In the genomic region with DNA sequence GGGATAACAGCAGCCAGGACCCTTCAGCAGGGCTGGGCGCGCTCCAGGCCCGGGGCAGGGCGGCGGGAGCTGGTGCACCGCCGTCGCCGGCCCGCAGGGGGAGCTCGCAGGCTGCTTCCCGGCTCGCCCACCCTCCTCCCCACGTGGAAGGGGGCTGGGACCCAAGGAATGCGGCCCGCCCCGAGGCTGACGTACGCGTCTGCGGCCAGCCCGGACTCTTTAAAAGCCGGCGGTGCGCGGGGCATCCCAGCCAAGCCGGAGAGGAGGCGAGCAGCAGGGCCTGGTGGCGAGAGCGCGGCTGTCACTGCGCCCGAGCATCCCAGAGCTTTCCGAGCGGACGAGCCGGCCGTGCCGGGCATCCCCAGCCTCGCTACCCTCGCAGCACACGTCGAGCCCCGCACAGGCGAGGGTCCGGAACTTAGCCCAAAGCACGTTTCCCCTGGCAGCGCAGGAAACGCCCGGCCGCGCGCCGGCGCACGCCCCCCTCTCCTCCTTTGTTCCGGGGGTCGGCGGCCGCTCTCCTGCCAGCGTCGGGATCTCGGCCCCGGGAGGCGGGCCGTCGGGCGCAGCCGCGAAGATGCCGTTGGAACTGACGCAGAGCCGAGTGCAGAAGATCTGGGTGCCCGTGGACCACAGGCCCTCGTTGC, we compare ENCODE assay signal across 1 cellular context.
TF ChIP-seq lines count a peak whose summit lies in the region.

A gene (plus strand): TSS at position 249 of the 647 bp plus-strand sequence. CDS start 329 bp downstream, at position 578.

TF ChIP-seq in HepG2, 621 proteins besides CTCF, POLR2A, EP300 and RAD21 (continued from another document and continues in another):
- no peak for TF ChIP-seq CCAR2 (optimal IDR thresholded peaks at IDR 0.05; ENCODE audit: low read depth, low read length)
- peak; percentile 85 for TF ChIP-seq SKI (IDR thresholded peaks at IDR 0.05; ENCODE audit: partially characterized antibody)
- no peak for TF ChIP-seq ZNF564 (CRISPR knock-in tag; IDR thresholded peaks at IDR 0.05)
- TF ChIP-seq ZNF777 (CRISPR knock-in tag; IDR thresholded peaks at IDR 0.05) = peak; percentile 99
- TF ChIP-seq, protein P1, sequence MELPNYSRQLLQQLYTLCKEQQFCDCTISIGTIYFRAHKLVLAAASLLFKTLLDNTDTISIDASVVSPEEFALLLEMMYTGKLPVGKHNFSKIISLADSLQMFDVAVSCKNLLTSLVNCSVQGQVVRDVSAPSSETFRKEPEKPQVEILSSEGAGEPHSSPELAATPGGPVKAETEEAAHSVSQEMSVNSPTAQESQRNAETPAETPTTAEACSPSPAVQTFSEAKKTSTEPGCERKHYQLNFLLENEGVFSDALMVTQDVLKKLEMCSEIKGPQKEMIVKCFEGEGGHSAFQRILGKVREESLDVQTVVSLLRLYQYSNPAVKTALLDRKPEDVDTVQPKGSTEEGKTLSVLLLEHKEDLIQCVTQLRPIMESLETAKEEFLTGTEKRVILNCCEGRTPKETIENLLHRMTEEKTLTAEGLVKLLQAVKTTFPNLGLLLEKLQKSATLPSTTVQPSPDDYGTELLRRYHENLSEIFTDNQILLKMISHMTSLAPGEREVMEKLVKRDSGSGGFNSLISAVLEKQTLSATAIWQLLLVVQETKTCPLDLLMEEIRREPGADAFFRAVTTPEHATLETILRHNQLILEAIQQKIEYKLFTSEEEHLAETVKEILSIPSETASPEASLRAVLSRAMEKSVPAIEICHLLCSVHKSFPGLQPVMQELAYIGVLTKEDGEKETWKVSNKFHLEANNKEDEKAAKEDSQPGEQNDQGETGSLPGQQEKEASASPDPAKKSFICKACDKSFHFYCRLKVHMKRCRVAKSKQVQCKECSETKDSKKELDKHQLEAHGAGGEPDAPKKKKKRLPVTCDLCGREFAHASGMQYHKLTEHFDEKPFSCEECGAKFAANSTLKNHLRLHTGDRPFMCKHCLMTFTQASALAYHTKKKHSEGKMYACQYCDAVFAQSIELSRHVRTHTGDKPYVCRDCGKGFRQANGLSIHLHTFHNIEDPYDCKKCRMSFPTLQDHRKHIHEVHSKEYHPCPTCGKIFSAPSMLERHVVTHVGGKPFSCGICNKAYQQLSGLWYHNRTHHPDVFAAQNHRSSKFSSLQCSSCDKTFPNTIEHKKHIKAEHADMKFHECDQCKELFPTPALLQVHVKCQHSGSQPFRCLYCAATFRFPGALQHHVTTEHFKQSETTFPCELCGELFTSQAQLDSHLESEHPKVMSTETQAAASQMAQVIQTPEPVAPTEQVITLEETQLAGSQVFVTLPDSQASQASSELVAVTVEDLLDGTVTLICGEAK (IDR thresholded peaks at IDR 0.05) = no peak
- TF ChIP-seq, protein P1 (CRISPR knock-in tag; IDR thresholded peaks at IDR 0.05) = no peak; the same call in 1 of the 2 replicates
- TF ChIP-seq SIX1 (CRISPR knock-in tag; IDR thresholded peaks at IDR 0.05; ENCODE audit: borderline replicate concordance) = no peak
- peak; percentile 71; the same call in 1 of the 2 replicates for TF ChIP-seq ZNF766 (CRISPR knock-in tag; IDR thresholded peaks at IDR 0.05; ENCODE audit: borderline replicate concordance)
- TF ChIP-seq MTA1 (CRISPR knock-in tag; IDR thresholded peaks at IDR 0.05; ENCODE audit: borderline replicate concordance) = peak; percentile 80
- TF ChIP-seq, protein P2, sequence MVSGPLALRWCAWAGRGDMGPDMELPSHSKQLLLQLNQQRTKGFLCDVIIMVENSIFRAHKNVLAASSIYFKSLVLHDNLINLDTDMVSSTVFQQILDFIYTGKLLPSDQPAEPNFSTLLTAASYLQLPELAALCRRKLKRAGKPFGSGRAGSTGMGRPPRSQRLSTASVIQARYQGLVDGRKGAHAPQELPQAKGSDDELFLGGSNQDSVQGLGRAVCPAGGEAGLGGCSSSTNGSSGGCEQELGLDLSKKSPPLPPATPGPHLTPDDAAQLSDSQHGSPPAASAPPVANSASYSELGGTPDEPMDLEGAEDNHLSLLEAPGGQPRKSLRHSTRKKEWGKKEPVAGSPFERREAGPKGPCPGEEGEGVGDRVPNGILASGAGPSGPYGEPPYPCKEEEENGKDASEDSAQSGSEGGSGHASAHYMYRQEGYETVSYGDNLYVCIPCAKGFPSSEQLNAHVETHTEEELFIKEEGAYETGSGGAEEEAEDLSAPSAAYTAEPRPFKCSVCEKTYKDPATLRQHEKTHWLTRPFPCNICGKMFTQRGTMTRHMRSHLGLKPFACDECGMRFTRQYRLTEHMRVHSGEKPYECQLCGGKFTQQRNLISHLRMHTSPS (CRISPR knock-in tag; IDR thresholded peaks at IDR 0.05; ENCODE audit: low read depth) = 0 out of 2 replicates have a peak, but pooled peaks have one; percentile 49
- TF ChIP-seq ZZZ3 (CRISPR knock-in tag; IDR thresholded peaks at IDR 0.05; ENCODE audit: borderline replicate concordance) = 0 out of 2 replicates have a peak, but pooled peaks have one; percentile 46
- TF ChIP-seq ZNF17 (CRISPR knock-in tag; IDR thresholded peaks at IDR 0.05) = no peak
- peak; percentile 84 for TF ChIP-seq XRCC5 (optimal IDR thresholded peaks at IDR 0.05; ENCODE audit: low read length)
- TF ChIP-seq HDAC2 (CRISPR knock-in tag; IDR thresholded peaks at IDR 0.05) = peak; percentile 32; the same call in 1 of the 2 replicates
- no peak for TF ChIP-seq PLRG1 (conservative IDR thresholded peaks at IDR 0.05)
- TF ChIP-seq ZNF33A (CRISPR knock-in tag; IDR thresholded peaks at IDR 0.05; ENCODE audit: borderline replicate concordance) = no peak
- TF ChIP-seq MEF2D (CRISPR knock-in tag; IDR thresholded peaks at IDR 0.05) = no peak
- TF ChIP-seq, protein P3, sequence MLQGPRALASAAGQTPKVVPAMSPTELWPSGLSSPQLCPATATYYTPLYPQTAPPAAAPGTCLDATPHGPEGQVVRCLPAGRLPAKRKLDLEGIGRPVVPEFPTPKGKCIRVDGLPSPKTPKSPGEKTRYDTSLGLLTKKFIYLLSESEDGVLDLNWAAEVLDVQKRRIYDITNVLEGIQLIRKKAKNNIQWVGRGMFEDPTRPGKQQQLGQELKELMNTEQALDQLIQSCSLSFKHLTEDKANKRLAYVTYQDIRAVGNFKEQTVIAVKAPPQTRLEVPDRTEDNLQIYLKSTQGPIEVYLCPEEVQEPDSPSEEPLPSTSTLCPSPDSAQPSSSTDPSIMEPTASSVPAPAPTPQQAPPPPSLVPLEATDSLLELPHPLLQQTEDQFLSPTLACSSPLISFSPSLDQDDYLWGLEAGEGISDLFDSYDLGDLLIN (CRISPR knock-in tag; IDR thresholded peaks at IDR 0.05; ENCODE audit: borderline replicate concordance) = peak; percentile 66; the same call in 1 of the 2 replicates
- TF ChIP-seq MED13 (CRISPR knock-in tag; IDR thresholded peaks at IDR 0.05) = peak; percentile 72; the same call in 1 of the 2 replicates
- no peak for TF ChIP-seq HNRNPL (IDR thresholded peaks at IDR 0.05; ENCODE audit: low read depth, low read length)
- TF ChIP-seq, protein P4, sequence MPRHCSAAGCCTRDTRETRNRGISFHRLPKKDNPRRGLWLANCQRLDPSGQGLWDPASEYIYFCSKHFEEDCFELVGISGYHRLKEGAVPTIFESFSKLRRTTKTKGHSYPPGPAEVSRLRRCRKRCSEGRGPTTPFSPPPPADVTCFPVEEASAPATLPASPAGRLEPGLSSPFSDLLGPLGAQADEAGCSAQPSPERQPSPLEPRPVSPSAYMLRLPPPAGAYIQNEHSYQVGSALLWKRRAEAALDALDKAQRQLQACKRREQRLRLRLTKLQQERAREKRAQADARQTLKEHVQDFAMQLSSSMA (CRISPR knock-in tag; IDR thresholded peaks at IDR 0.05) = peak; percentile 81; the same call in 1 of the 2 replicates
- TF ChIP-seq NCOA1 (CRISPR knock-in tag; IDR thresholded peaks at IDR 0.05) = no peak; the same call in 1 of the 2 replicates
- TF ChIP-seq SP1 (IDR thresholded peaks at IDR 0.05) = no peak
- peak; percentile 94 for TF ChIP-seq SP1 (CRISPR knock-in tag; IDR thresholded peaks at IDR 0.05)
- no peak for TF ChIP-seq SRF (IDR thresholded peaks at IDR 0.05; ENCODE audit: low read depth, low read length)
- TF ChIP-seq SALL1 (CRISPR knock-in tag; IDR thresholded peaks at IDR 0.05) = peak; percentile 73
- no peak for TF ChIP-seq NAIF1 (CRISPR knock-in tag; IDR thresholded peaks at IDR 0.05; ENCODE audit: borderline replicate concordance)
- TF ChIP-seq, protein P5, sequence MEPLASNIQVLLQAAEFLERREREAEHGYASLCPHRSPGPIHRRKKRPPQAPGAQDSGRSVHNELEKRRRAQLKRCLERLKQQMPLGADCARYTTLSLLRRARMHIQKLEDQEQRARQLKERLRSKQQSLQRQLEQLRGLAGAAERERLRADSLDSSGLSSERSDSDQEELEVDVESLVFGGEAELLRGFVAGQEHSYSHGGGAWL (CRISPR knock-in tag; IDR thresholded peaks at IDR 0.05) = peak; percentile 90
- TF ChIP-seq FOXC1 (CRISPR knock-in tag; IDR thresholded peaks at IDR 0.05; ENCODE audit: borderline replicate concordance) = peak; percentile 48; the same call in 1 of the 2 replicates
- peak; percentile 81; the same call in 1 of the 2 replicates for TF ChIP-seq ZNF83 (CRISPR knock-in tag; IDR thresholded peaks at IDR 0.05; ENCODE audit: borderline replicate concordance)
- TF ChIP-seq ZNF703 (CRISPR knock-in tag; IDR thresholded peaks at IDR 0.05; ENCODE audit: borderline replicate concordance) = no peak
- TF ChIP-seq, protein P6, sequence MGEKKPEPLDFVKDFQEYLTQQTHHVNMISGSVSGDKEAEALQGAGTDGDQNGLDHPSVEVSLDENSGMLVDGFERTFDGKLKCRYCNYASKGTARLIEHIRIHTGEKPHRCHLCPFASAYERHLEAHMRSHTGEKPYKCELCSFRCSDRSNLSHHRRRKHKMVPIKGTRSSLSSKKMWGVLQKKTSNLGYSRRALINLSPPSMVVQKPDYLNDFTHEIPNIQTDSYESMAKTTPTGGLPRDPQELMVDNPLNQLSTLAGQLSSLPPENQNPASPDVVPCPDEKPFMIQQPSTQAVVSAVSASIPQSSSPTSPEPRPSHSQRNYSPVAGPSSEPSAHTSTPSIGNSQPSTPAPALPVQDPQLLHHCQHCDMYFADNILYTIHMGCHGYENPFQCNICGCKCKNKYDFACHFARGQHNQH (CRISPR knock-in tag; IDR thresholded peaks at IDR 0.05) = 0 out of 2 replicates have a peak, but pooled peaks have one; percentile 68
- TF ChIP-seq TCF7 (IDR thresholded peaks at IDR 0.05; ENCODE audit: low read depth) = no peak
- no peak for TF ChIP-seq IKZF4 (CRISPR knock-in tag; IDR thresholded peaks at IDR 0.05; ENCODE audit: borderline replicate concordance, low read depth, not compliant biosample characterization)
- TF ChIP-seq, protein P7, sequence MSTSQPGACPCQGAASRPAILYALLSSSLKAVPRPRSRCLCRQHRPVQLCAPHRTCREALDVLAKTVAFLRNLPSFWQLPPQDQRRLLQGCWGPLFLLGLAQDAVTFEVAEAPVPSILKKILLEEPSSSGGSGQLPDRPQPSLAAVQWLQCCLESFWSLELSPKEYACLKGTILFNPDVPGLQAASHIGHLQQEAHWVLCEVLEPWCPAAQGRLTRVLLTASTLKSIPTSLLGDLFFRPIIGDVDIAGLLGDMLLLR (CRISPR knock-in tag; IDR thresholded peaks at IDR 0.05) = 0 out of 2 replicates have a peak, but pooled peaks have one; percentile 21
- no peak for TF ChIP-seq TEAD2 (CRISPR knock-in tag; IDR thresholded peaks at IDR 0.05)
- peak; percentile 18; the same call in 1 of the 2 replicates for TF ChIP-seq NCOA2 (CRISPR knock-in tag; IDR thresholded peaks at IDR 0.05)
- TF ChIP-seq ZNF788 (CRISPR knock-in tag; IDR thresholded peaks at IDR 0.05; ENCODE audit: borderline replicate concordance) = peak; percentile 97
- TF ChIP-seq EEA1 (CRISPR knock-in tag; IDR thresholded peaks at IDR 0.05; ENCODE audit: borderline replicate concordance) = 0 out of 2 replicates have a peak, but pooled peaks have one; percentile 42
- no peak for TF ChIP-seq HOXA7 (CRISPR knock-in tag; IDR thresholded peaks at IDR 0.05)
- TF ChIP-seq, protein P8, sequence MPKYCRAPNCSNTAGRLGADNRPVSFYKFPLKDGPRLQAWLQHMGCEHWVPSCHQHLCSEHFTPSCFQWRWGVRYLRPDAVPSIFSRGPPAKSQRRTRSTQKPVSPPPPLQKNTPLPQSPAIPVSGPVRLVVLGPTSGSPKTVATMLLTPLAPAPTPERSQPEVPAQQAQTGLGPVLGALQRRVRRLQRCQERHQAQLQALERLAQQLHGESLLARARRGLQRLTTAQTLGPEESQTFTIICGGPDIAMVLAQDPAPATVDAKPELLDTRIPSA (CRISPR knock-in tag; IDR thresholded peaks at IDR 0.05; ENCODE audit: borderline replicate concordance) = 0 out of 2 replicates have a peak, but pooled peaks have one; percentile 42
- TF ChIP-seq KLF9 (CRISPR knock-in tag; IDR thresholded peaks at IDR 0.05; ENCODE audit: low read depth) = peak; percentile 72; the same call in 1 of the 2 replicates
- peak; percentile 19; the same call in 1 of the 2 replicates for TF ChIP-seq NFYC (CRISPR knock-in tag; IDR thresholded peaks at IDR 0.05)
- TF ChIP-seq, protein P9, sequence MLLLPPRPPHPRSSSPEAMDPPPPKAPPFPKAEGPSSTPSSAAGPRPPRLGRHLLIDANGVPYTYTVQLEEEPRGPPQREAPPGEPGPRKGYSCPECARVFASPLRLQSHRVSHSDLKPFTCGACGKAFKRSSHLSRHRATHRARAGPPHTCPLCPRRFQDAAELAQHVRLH (CRISPR knock-in tag; IDR thresholded peaks at IDR 0.05; ENCODE audit: borderline replicate concordance, low read depth) = peak; percentile 73; the same call in 1 of the 2 replicates
- peak; percentile 86; the same call in 1 of the 2 replicates for TF ChIP-seq HES4 (CRISPR knock-in tag; IDR thresholded peaks at IDR 0.05; ENCODE audit: borderline replicate concordance)
- 0 out of 2 replicates have a peak, but pooled peaks have one; percentile 37 for TF ChIP-seq RFXAP (CRISPR knock-in tag; IDR thresholded peaks at IDR 0.05; ENCODE audit: borderline replicate concordance)
